Comparison of ENCODE assay signal across 22 cellular contexts in the genomic region with DNA sequence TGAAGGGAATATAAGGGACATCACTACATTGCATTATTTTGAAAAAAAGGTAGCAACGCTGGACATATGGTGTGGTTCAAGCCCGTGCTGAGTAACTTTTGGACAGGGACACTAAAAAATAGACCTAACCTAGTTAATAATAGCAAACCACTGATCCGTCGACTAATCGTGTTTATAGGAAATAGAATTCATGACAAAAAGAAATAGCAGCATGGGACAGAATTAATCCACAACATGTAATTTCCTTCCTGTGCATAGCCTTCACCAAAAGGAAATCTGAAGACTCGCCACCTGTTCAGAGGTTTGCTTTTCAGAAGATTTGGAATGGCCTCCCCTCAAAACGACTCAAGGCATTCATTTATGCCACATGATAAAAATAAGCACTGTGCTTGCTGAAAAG.
"Had no signal": no experiment of that assay in that cellular context is flagged by ENCODE, and none has a peak within 500 bp of the region (broad histone marks: within the 10 kb centered on the region; RNA-seq: fewer than 3 reads in every experiment).

No MANE protein-coding gene starts in this region.

- DNase-seq: cortex of kidney; effector CD8-positive, alpha-beta T cell; effector memory CD8-positive, alpha-beta T cell; endodermal cell; erythroblast; esophagus squamous epithelium; foreskin fibroblast; foreskin melanocyte; gastrocnemius medialis; glutamatergic neuron; head of caudate nucleus; heart right ventricle; hippocampal formation; left cardiac atrium; left lung; left ventricle myocardium superior; lower lobe of right lung; mesenchymal stem cell; midbrain; naive thymus-derived CD4-positive, alpha-beta T cell; natural killer cell had no signal

- ATAC-seq: effector memory CD8-positive, alpha-beta T cell; esophagus mucosa; gastrocnemius medialis; heart right ventricle; left cardiac atrium; left lung; left ventricle myocardium superior; lower lobe of right lung; naive thymus-derived CD4-positive, alpha-beta T cell; natural killer cell had no signal
